21 cellular contexts compared by ENCODE assay signal in genomic region chr9:127692071-127692470, GRCh38. TPM values are rescaled to one million over a fixed set of nuclear protein-coding genes. Genes with fewer than 3 reads are reported as not detected.
"Had no signal": no experiment of that assay in that cellular context is flagged by ENCODE, and none has a peak within 500 bp of the region (broad histone marks: within the 10 kb centered on the region; RNA-seq: fewer than 3 reads in every experiment).

No MANE protein-coding gene starts in this region.

- ATAC-seq: activated T-cell treated with anti-CD3 and anti-CD28 coated beads, Interleukin-2, amount 50 U/mL, for 4 hours; PC-3; T-helper 17 cell had no signal

- H3K4me1 Mint-ChIP-seq: activated CD4-positive, alpha-beta T cell treated with anti-CD3 and anti-CD28 coated beads, Interleukin-2, amount 10 ng/mL, durations not matched to agents 7 days and 5 days had no signal

- H3K27me3 Mint-ChIP-seq: activated CD4-positive, alpha-beta memory T cell treated with anti-CD3 and anti-CD28 coated beads for 36 hours; activated CD4-positive, alpha-beta T cell treated with anti-CD3 and anti-CD28 coated beads, Interleukin-2, amount 10 ng/mL, durations not matched to agents 7 days and 5 days; activated naive CD8-positive, alpha-beta T cell; T-helper 17 cell had no signal

- DNase-seq: activated CD4-positive, alpha-beta memory T cell treated with anti-CD3 and anti-CD28 coated beads for 36 hours; activated CD4-positive, alpha-beta T cell treated with anti-CD3 and anti-CD28 coated beads, Interleukin-2, amount 10 ng/mL, durations not matched to agents 7 days and 5 days; activated CD4-positive, CD25-positive, alpha-beta regulatory T cell; activated CD8-positive, alpha-beta memory T cell treated with anti-CD3 and anti-CD28 coated beads for 24 hours; activated effector memory CD4-positive, alpha-beta T cell treated with anti-CD3 and anti-CD28 coated beads, Interleukin-2, amount 50 U/mL, for 16 hours; activated naive CD4-positive, alpha-beta T cell treated with Interleukin-2 at 50 U/mL for 16 hours; activated T-cell treated with anti-CD3 and anti-CD28 coated beads, Interleukin-2, amount 50 U/mL, for 4 hours; amygdala; brain microvascular endothelial cell; Kasumi-1; KBM-7; NCI-H1048; NCI-H1930; NCI-H446; NCI-H524; PC-3; SHP77 treated with DMSO at 0.1 percent for 48 hours; T-helper 17 cell; T-helper 9 cell had no signal

- H3K27ac ChIP-seq: brain microvascular endothelial cell, cardiac muscle cell had no signal

- H3K4me3 Mint-ChIP-seq: activated CD4-positive, alpha-beta memory T cell treated with anti-CD3 and anti-CD28 coated beads for 36 hours; activated CD4-positive, alpha-beta T cell treated with anti-CD3 and anti-CD28 coated beads, Interleukin-2, amount 10 ng/mL, durations not matched to agents 7 days and 5 days; activated naive CD8-positive, alpha-beta T cell; activated T-cell treated with anti-CD3 and anti-CD28 coated beads, Interleukin-2, amount 50 U/mL, for 4 hours; T-helper 17 cell had no signal

- H3K27ac Mint-ChIP-seq: activated CD4-positive, alpha-beta memory T cell treated with anti-CD3 and anti-CD28 coated beads for 36 hours; activated CD4-positive, alpha-beta T cell treated with anti-CD3 and anti-CD28 coated beads, Interleukin-2, amount 10 ng/mL, durations not matched to agents 7 days and 5 days; activated naive CD8-positive, alpha-beta T cell; T-helper 17 cell had no signal

- H3K36me3 ChIP-seq: brain microvascular endothelial cell had no signal

- H3K4me3 ChIP-seq: cardiac muscle cell had no signal

- H3K27me3 ChIP-seq: brain microvascular endothelial cell, cardiac muscle cell had no signal

- H3K9me3 Mint-ChIP-seq: activated CD4-positive, alpha-beta memory T cell treated with anti-CD3 and anti-CD28 coated beads for 36 hours; activated CD4-positive, alpha-beta T cell treated with anti-CD3 and anti-CD28 coated beads, Interleukin-2, amount 10 ng/mL, durations not matched to agents 7 days and 5 days; activated T-cell treated with anti-CD3 and anti-CD28 coated beads, Interleukin-2, amount 50 U/mL, for 4 hours had no signal

RNA-seq across cellular contexts. Expression of gene CFAP157, which starts 14.7 kb away (rescaled TPM):
- total RNA-seq: activated CD4-positive, alpha-beta T cell treated with anti-CD3 and anti-CD28 coated beads, Interleukin-2, amount 10 ng/mL, durations not matched to agents 7 days and 5 days; activated T-cell treated with anti-CD3 and anti-CD28 coated beads, Interleukin-2, amount 50 U/mL, for 4 hours; PC-3 had no signal
